In the genomic region with DNA sequence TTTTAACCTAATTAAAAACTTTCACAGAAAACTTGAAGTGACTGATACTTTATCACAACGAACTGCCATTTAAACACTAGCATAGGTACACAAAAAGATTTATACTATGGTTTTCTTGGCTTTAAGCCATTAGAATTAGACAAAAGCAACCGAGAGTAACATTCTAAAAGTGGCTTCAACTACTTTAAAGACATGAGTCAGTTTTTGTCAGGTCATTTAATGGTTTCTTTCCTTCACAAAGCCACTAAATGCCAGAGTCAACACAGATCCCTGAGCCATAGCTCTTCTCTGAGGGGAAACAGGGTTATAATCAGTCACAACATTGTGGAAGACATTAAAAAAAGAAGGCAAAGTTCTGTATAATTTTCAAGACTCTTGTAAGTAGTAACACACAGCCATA, we compare ENCODE assay signal across 18 cellular contexts.
"Had no signal": no experiment of that assay in that cellular context is flagged by ENCODE, and none has a peak within 500 bp of the region (broad histone marks: within the 10 kb centered on the region; RNA-seq: fewer than 3 reads in every experiment).

No MANE protein-coding gene starts in this region.

- H3K4me1 Mint-ChIP-seq: activated B cell treated with CpG ODN at 0.5 μM for 24 hours; activated CD4-positive, alpha-beta T cell treated with anti-CD3 and anti-CD28 coated beads, Interleukin-2, amount 10 ng/mL, durations not matched to agents 24 days and 14 days; immature natural killer cell; naive B cell had no signal

- H3K27me3 ChIP-seq: dorsolateral prefrontal cortex, ovary had no signal

- H3K36me3 ChIP-seq: ovary had no signal

- ATAC-seq: activated CD8-positive, alpha-beta T cell treated with anti-CD3 and anti-CD28 coated beads, Interleukin-2, amount 10 ng/mL, durations not matched to agents 7 days and 5 days; esophagus mucosa had no signal

- H3K4me3 Mint-ChIP-seq: activated B cell treated with CpG ODN at 0.5 μM for 24 hours; activated CD4-positive, alpha-beta T cell treated with anti-CD3 and anti-CD28 coated beads, Interleukin-2, amount 10 ng/mL, durations not matched to agents 24 days and 14 days; activated CD8-positive, alpha-beta T cell treated with anti-CD3 and anti-CD28 coated beads, Interleukin-2, amount 10 ng/mL, durations not matched to agents 7 days and 5 days; activated naive CD8-positive, alpha-beta T cell; immature natural killer cell; naive B cell; T-helper 1 cell treated with Interleukin-12 subunit alpha and Interleukin-12 subunit beta and Interleukin-4 antibody, amounts not matched to agents 30 μg/mL and 1 μg/mL, for 36 hours had no signal

- H3K27me3 Mint-ChIP-seq: activated B cell treated with CpG ODN at 0.5 μM for 24 hours; activated CD4-positive, alpha-beta T cell treated with anti-CD3 and anti-CD28 coated beads, Interleukin-2, amount 10 ng/mL, durations not matched to agents 24 days and 14 days; activated naive CD8-positive, alpha-beta T cell; naive B cell had no signal

- H3K27ac ChIP-seq: ovary had no signal

- H3K27ac Mint-ChIP-seq: activated CD4-positive, alpha-beta T cell treated with anti-CD3 and anti-CD28 coated beads, Interleukin-2, amount 10 ng/mL, durations not matched to agents 24 days and 14 days; activated CD8-positive, alpha-beta T cell treated with anti-CD3 and anti-CD28 coated beads, Interleukin-2, amount 10 ng/mL, durations not matched to agents 7 days and 5 days; activated naive CD8-positive, alpha-beta T cell; T-helper 1 cell treated with Interleukin-12 subunit alpha and Interleukin-12 subunit beta and Interleukin-4 antibody, amounts not matched to agents 30 μg/mL and 1 μg/mL, for 36 hours had no signal

- DNase-seq: activated B cell treated with CpG ODN at 0.5 μM for 24 hours; activated CD4-positive, alpha-beta T cell treated with anti-CD3 and anti-CD28 coated beads, Interleukin-2, amount 10 ng/mL, durations not matched to agents 24 days and 14 days; activated CD8-positive, alpha-beta memory T cell treated with anti-CD3 and anti-CD28 coated beads, Interleukin-2, amount 50 U/mL, for 4 hours; activated CD8-positive, alpha-beta T cell treated with anti-CD3 and anti-CD28 coated beads, Interleukin-2, amount 10 ng/mL, durations not matched to agents 7 days and 5 days; activated gamma-delta T cell treated with Interleukin-2 at 50 U/mL for 16 hours; dorsolateral prefrontal cortex; immature natural killer cell; naive B cell; ovary; stimulated activated CD4-positive, alpha-beta T cell treated with anti-CD3 and anti-CD28 coated beads, Interleukin-15, amount 100 ng/mL, for 24 hours; stimulated activated CD4-positive, alpha-beta T cell treated with anti-CD3 and anti-CD28 coated beads, Interleukin-4, amount 100 ng/mL, for 24 hours; stimulated activated naive CD4-positive, alpha-beta T cell; substantia nigra; trophoblast cell had no signal

- H3K9me3 Mint-ChIP-seq: activated B cell treated with CpG ODN at 0.5 μM for 24 hours; activated CD4-positive, alpha-beta T cell treated with anti-CD3 and anti-CD28 coated beads, Interleukin-2, amount 10 ng/mL, durations not matched to agents 24 days and 14 days; immature natural killer cell; naive B cell; T-helper 1 cell treated with Interleukin-12 subunit alpha and Interleukin-12 subunit beta and Interleukin-4 antibody, amounts not matched to agents 30 μg/mL and 1 μg/mL, for 36 hours had no signal

- H3K4me3 ChIP-seq: dorsolateral prefrontal cortex, lung, ovary had no signal

- H3K9me3 ChIP-seq: ovary had no signal
